In genomic region chr4:78551420-78552351, GRCh38 we compare ENCODE assay signal across 8 cellular contexts. TPM values are rescaled to one million over a fixed set of nuclear protein-coding genes. Genes with fewer than 3 reads are reported as not detected.
A peak's percentile ranks its signal among the peaks of the same experiment; 100 is the strongest.
DNase-seq lines count a peak whose midpoint lies in the region; ATAC-seq, FAIRE-seq and TF ChIP-seq lines count a peak whose summit lies in the region.

Gene ANXA3 (plus strand): TSS chr4:78551770. CDS start chr4:78554474, 2,704 bp downstream.

- no peaks in the 10 kb centered on the region for H3K36me3 ChIP-seq in BE2C
- no peaks in the 10 kb centered on the region for H3K36me3 ChIP-seq in bronchial epithelial cell (ENCODE audit: control insufficient read depth, insufficient read depth, low read length)
- no peaks in the 10 kb centered on the region for H3K36me3 ChIP-seq in kidney epithelial cell (ENCODE audit: control insufficient read depth, insufficient read depth, low read length)

- 0 out of 2 replicates have a peak, but pooled peaks cover 3% of the 10 kb centered on the region for H3K27me3 ChIP-seq in BE2C
- H3K27me3 ChIP-seq in bronchial epithelial cell (ENCODE audit: control insufficient read depth, insufficient read depth, low read length): no peaks in the 10 kb centered on the region
- H3K27me3 ChIP-seq in kidney epithelial cell (ENCODE audit: control insufficient read depth, insufficient read depth, low read length): no peaks in the 10 kb centered on the region

- no peaks in the 10 kb centered on the region for H3K4me1 ChIP-seq in BE2C

- FAIRE-seq in bronchial epithelial cell (lab: Jason Lieb, UNC): no peak

- H3K4me3 ChIP-seq in BE2C (ENCODE audit: low read depth, low read length): peak within 1 kb of the TSS; percentile 58
- peak within 1 kb of the TSS; percentile 84 for H3K4me3 ChIP-seq in bronchial epithelial cell (ENCODE audit: low read depth, low read length)
- peak within 1 kb of the TSS; percentile 62 for H3K4me3 ChIP-seq in kidney epithelial cell (ENCODE audit: low read depth, low read length)

- H3K9me3 ChIP-seq in BE2C: no peaks in the 10 kb centered on the region

- peak; percentile 73 for ATAC-seq in GM19463 (IDR thresholded peaks at IDR 0.05; ENCODE audit: unreplicated experiment)
- no peak for ATAC-seq in HG03378 (IDR thresholded peaks at IDR 0.05; ENCODE audit: unreplicated experiment)

- TF ChIP-seq CTCF in BE2C (IDR thresholded peaks at IDR 0.05; ENCODE audit: low read depth, low read length): no peak
- TF ChIP-seq CTCF in bronchial epithelial cell (IDR thresholded peaks at IDR 0.05; ENCODE audit: insufficient read depth, low read length, severe bottlenecking): no peak
- no peak for TF ChIP-seq CTCF in kidney epithelial cell (IDR thresholded peaks at IDR 0.05; ENCODE audit: insufficient read depth, low read length, poor library complexity, severe bottlenecking)

- DNase-seq in BE2C (peak; percentile 35), NCI-H510A (lab: John Stamatoyannopoulos, UW) (peak; percentile 17), bronchial epithelial cell (ENCODE audit: low read depth) (no peak), kidney epithelial cell (ENCODE audit: low read depth) (no peak), globus pallidus (ENCODE audit: low spot score) (no peak)
- peak; percentile 38 for DNase-seq in stimulated activated CD4-positive, alpha-beta T cell treated with anti-CD3 and anti-CD28 coated beads, Interleukin-15, amount 100 ng/mL, for 24 hours

RNA-seq across cellular contexts. Expression of gene ANXA3, which starts in this region (rescaled TPM):
- not detected for polyA plus RNA-seq in BE2C (2012; ENCODE audit: insufficient read depth, insufficient read length, low read depth)
- total RNA-seq in bronchial epithelial cell (705 and 1,062 TPM in 2 replicates), kidney epithelial cell (271 and 297 TPM in 2 replicates)

Comparison
In these comparisons a context has a peak if more than half of its experiments do, and no peak if none do; other contexts are left out.
1. DNase-seq: peak in BE2C (single experiment), NCI-H510A (single experiment) and stimulated activated CD4-positive, alpha-beta T cell treated with anti-CD3 and anti-CD28 coated beads, Interleukin-15, amount 100 ng/mL, for 24 hours (single experiment); none in bronchial epithelial cell (single experiment), kidney epithelial cell (single experiment) and globus pallidus (single experiment).
2. Peak in every context shown above with its lines, with median percentiles within 50 percentile points of each other: H3K4me3 ChIP-seq.